1 cellular context compared by ENCODE assay signal in the genomic region with DNA sequence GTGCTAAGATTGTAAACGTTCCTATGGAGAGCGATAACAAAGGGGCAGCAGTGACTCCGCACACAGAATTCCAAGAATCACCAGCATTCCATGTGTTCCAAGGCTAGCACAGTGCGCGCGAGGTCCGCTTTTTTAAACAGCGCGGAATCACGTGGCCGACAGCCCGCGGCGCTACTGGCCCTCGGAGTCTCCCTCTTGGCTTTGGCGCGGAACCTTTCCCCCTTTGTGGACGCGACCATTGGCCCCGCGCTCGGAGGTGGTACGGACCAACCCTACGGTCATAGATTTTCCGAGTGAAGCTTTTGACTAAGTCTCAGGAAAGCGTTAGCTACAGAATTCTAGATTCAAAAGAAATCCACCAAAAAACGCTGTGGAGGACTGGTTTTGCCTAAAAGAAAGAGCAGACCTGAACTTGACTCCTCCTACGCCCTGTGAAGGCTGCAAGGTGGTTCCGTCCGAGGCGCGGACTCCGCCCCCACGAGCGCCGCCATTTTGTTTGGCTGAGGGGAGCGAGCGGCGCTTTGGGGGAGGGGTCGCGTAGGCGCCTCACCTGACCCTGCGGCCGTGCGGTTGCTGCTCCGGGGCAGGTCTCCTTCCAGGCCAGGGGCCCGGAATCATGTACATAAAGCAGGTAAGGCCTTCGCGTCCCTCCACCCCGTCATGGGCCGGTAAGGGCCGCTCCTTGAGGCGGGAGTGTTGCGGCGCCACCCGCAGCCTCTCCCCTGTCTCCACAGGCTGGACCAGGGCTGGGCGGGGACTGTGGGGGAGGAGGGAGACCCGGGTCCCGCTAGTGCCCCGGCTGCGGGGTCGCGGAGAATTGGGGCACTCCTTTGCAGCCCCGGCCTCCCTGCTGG.
TF ChIP-seq lines count a peak whose summit lies in the region.

A gene (plus strand): TSS at position 495 of the 854 bp plus-strand sequence. CDS start 122 bp downstream, at position 617.

TF ChIP-seq in liver, 16 proteins besides CTCF, POLR2A, EP300 and RAD21 (continued from another document):
- TF ChIP-seq, protein P1, sequence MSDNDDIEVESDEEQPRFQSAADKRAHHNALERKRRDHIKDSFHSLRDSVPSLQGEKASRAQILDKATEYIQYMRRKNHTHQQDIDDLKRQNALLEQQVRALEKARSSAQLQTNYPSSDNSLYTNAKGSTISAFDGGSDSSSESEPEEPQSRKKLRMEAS (IDR thresholded peaks at IDR 0.05): peak; percentile 98
